In the genomic region with DNA sequence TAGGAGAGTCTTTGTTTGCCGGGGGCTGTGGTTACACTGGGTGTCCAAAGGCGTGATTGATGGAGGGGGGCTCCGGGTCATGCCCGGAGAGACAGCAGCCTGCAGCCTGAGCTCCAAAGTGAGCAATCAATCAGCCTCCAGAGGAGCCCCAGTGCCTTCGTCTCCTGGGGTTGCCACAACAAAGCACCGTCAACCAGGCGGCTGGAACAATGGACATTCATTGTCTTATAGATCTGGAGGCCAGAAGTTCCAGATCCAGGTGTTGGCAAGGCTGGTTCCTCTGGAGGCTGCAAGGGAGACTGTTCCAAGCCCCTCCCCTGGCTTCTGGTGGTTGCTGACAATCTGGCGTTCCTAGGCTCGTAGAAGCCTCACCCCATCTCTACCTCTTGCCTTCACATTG, we compare ENCODE assay signal across 27 cellular contexts. TPM values are rescaled to one million over a fixed set of nuclear protein-coding genes. Genes with fewer than 3 reads are reported as not detected.
A peak's percentile ranks its signal among the peaks of the same experiment; 100 is the strongest.
DNase-seq lines count a peak whose midpoint lies in the region; FAIRE-seq and TF ChIP-seq lines count a peak whose summit lies in the region.
"Had no signal": no experiment of that assay in that cellular context is flagged by ENCODE, and none has a peak within 500 bp of the region (broad histone marks: within the 10 kb centered on the region; RNA-seq: fewer than 3 reads in every experiment).

No MANE protein-coding gene starts in this region.

- H3K79me2 ChIP-seq in H1 (ENCODE audit: control insufficient read depth in 1 of 2, insufficient read depth in 2 of 2, low read length in 2 of 2), result no peaks in the 10 kb centered on the region

- no peaks in the 10 kb centered on the region for H3K36me3 ChIP-seq in H1 (ENCODE audit: control insufficient read depth in 2 of 4, insufficient read depth in 4 of 4, low read length in 3 of 4)
- no peaks in the 10 kb centered on the region for H3K36me3 ChIP-seq in small intestine (ENCODE audit: control insufficient read depth in 2 of 2, insufficient read depth in 2 of 2, low read length in 2 of 2)
- H3K36me3 ChIP-seq: adrenal gland, heart right ventricle, ovary, Peyer's patch had no signal

- H3K79me1 ChIP-seq in H1 (ENCODE audit: low read depth, low read length), result no peaks in the 10 kb centered on the region

- H4K8ac ChIP-seq in H1 (ENCODE audit: extremely low read depth, insufficient read depth, low read length), result no peak overlapping the region

- no peak overlapping the region for H2AK5ac ChIP-seq in H1 (ENCODE audit: low read depth, low read length)

- WGBS in H1 (ENCODE audit: extremely low coverage in 1 of 2, insufficient coverage in 1 of 2, insufficient read length in 1 of 2, insufficient replicate concordance in 2 of 2, low coverage in 1 of 2, low lambda C conversion rate in 2 of 2, missing lambda C conversion rate in 1 of 2), 2 experiments, result 76% methylated on average over 9 of the region's 9 CpGs; no CpG with 5 or more reads in 1 of the 2 experiments
- 15 to 46% (median 28%) methylated on average over 9 of the region's 9 CpGs for WGBS in small intestine, 3 donors

- peaks cover 5 to 6% of the 10 kb centered on the region in 2 experiments; a peak in 3 of 4 replicates for H3K9me3 ChIP-seq in H1 (ENCODE audit: insufficient read depth in 2 of 2, low read depth in 1 of 2, low read length in 1 of 2)
- no peaks in the 10 kb centered on the region for H3K9me3 ChIP-seq in small intestine (ENCODE audit: control insufficient read depth, low read depth)
- H3K9me3 ChIP-seq: adrenal gland, ovary, Peyer's patch had no signal

- no peak for TF ChIP-seq CTCF in H1 (IDR thresholded peaks at IDR 0.05; ENCODE audit: control extremely low read depth in 1 of 3, insufficient read depth in 1 of 3, low read depth in 1 of 3, low read length in 3 of 3)

- H3K9ac ChIP-seq in H1 (replicated peaks in 1 of 4; ENCODE audit: extremely low read depth in 1 of 4, low read depth in 3 of 4, low read length in 3 of 4), result no peak overlapping the region

- TF ChIP-seq EP300 in H1 (IDR thresholded peaks at IDR 0.05; ENCODE audit: borderline replicate concordance in 1 of 2, low read depth in 2 of 2, low read length in 2 of 2), result no peak

- DNase-seq in NCI-H748 (lab: John Stamatoyannopoulos, UW; ENCODE audit: unreplicated experiment), result peak; percentile 35
- no peak for DNase-seq in NCI-H748 treated with DMSO at 0.1 percent for 48 hours (lab: John Stamatoyannopoulos, UW)
- DNase-seq in NCI-H2171 treated with DMSO at 0.1 percent for 48 hours (lab: John Stamatoyannopoulos, UW), result peak; percentile 46
- DNase-seq in H1 (ENCODE audit: low read depth in 1 of 2, low spot score in 2 of 2), result no peak
- peak; percentile 40 for DNase-seq in small intestine
- no peak for DNase-seq in cerebellum (ENCODE audit: low spot score)
- no peak for DNase-seq in midbrain (lab: John Stamatoyannopoulos, UW)
- DNase-seq: activated CD8-positive, alpha-beta T cell treated with anti-CD3 and anti-CD28 coated beads, Interleukin-2, amount 10 ng/mL, durations not matched to agents 7 days and 5 days; activated naive CD4-positive, alpha-beta T cell treated with anti-CD3 and anti-CD28 coated beads, Interleukin-2, amount 10 ng/mL, durations not matched to agents 7 days and 5 days; adrenal gland; body of pancreas; CD8-positive, alpha-beta memory T cell; cerebellar nuclear complex; DMS79 treated with DMSO at 0.1 percent for 48 hours; dorsolateral prefrontal cortex; GF-D8; heart right ventricle; kidney; NCI-H510A treated with DMSO at 0.1 percent for 48 hours; ovary; Peyer's patch; SHP77 treated with DMSO at 0.1 percent for 48 hours; stimulated activated CD4-positive, alpha-beta T cell treated with anti-CD3 and anti-CD28 coated beads, Interleukin-15, amount 100 ng/mL, for 24 hours; stimulated activated CD4-positive, alpha-beta T cell treated with anti-CD3 and anti-CD28 coated beads, Interleukin-4, amount 100 ng/mL, for 4 hours had no signal

- TF ChIP-seq POLR2A in H1 (IDR thresholded peaks at IDR 0.05; ENCODE audit: control extremely low read depth in 1 of 2, low read depth in 2 of 2, low read length in 2 of 2), result no peak

- no peak overlapping the region for H3K14ac ChIP-seq in H1 (ENCODE audit: insufficient read length)

- H3K4me3 ChIP-seq in H1 (ENCODE audit: extremely low read depth in 1 of 4, insufficient read depth in 2 of 4, low read depth in 3 of 4, low read length in 4 of 4) (no peak overlapping the region), small intestine (ENCODE audit: low read depth in 1 of 2, low read length in 2 of 2) (no peak overlapping the region)
- H3K4me3 ChIP-seq: adrenal gland, body of pancreas, dorsolateral prefrontal cortex, heart right ventricle, ovary, Peyer's patch, tibial nerve had no signal

- H2BK5ac ChIP-seq in H1 (ENCODE audit: low read depth, low read length), result no peak overlapping the region

- H2AFZ ChIP-seq in H1 (ENCODE audit: low read length), result no peak overlapping the region

- H3K18ac ChIP-seq in H1 (ENCODE audit: extremely low read depth, low read length), result no peak overlapping the region

- no peak overlapping the region for H2BK20ac ChIP-seq in H1 (ENCODE audit: low read length)

- H3K23me2 ChIP-seq in H1 (ENCODE audit: low read depth, low read length), result peaks cover 8% of the 10 kb centered on the region; the same call in 1 of the 2 replicates

- POLR2A ChIA-PET in H1 (lab: Charles Lee; ENCODE audit: partially characterized antibody), result interaction anchor here (0.7 to 1.6 kb wide), 2 partner anchors 24 to 35 kb away, joined by 3 read pairs; a partner anchor contains a TSS

- H3K4me1 ChIP-seq in H1 (replicated peaks in 1 of 4; ENCODE audit: control insufficient read depth in 3 of 4, insufficient read depth in 4 of 4, low read length in 3 of 4) (peaks cover 0 to 10% (median 7%) of the 10 kb centered on the region in 4 experiments; a peak in 6 of 7 replicates), small intestine (ENCODE audit: control insufficient read depth in 2 of 2, insufficient read depth in 1 of 2, low read depth in 1 of 2, low read length in 1 of 2) (no peaks in the 10 kb centered on the region)
- H3K4me1 ChIP-seq: body of pancreas had no signal

- H2BK15ac ChIP-seq in H1 (ENCODE audit: low read length), result no peak overlapping the region

- no peak overlapping the region for H3K56ac ChIP-seq in H1 (replicated peaks; ENCODE audit: insufficient read length, low read depth, low read length)

- H2BK120ac ChIP-seq in H1 (replicated peaks; ENCODE audit: low read depth, low read length), result no peak overlapping the region

- no peak overlapping the region for H4K5ac ChIP-seq in H1 (ENCODE audit: insufficient read length, low read depth, low read length)

- no peaks in the 10 kb centered on the region for H4K20me1 ChIP-seq in H1 (replicated peaks in 1 of 2; ENCODE audit: control insufficient read depth in 1 of 2, insufficient read depth in 2 of 2, low read length in 2 of 2)

- no peak overlapping the region for H3K23ac ChIP-seq in H1 (ENCODE audit: insufficient read length)

- H3K27me3 ChIP-seq in H1 (replicated peaks in 1 of 4; ENCODE audit: control insufficient read depth in 3 of 4, extremely low read depth in 1 of 4, insufficient read depth in 3 of 4, low read length in 3 of 4) (peaks cover 0 to 7% (median 2%) of the 10 kb centered on the region in 4 experiments; a peak in 3 of 7 replicates), small intestine (ENCODE audit: control insufficient read depth in 2 of 2, insufficient read depth in 2 of 2, low read length in 2 of 2) (no peaks in the 10 kb centered on the region)
- H3K27me3 ChIP-seq: adrenal gland, body of pancreas, ovary, Peyer's patch had no signal

- no peak overlapping the region for H3K4me2 ChIP-seq in H1 (ENCODE audit: insufficient read depth in 1 of 2, low read depth in 2 of 2, low read length in 2 of 2)

- no peak overlapping the region for H3K27ac ChIP-seq in H1 (ENCODE audit: low read depth, low read length)
- no peak overlapping the region for H3K27ac ChIP-seq in small intestine (ENCODE audit: low read depth in 1 of 2, low read length in 1 of 2)
- H3K27ac ChIP-seq: adrenal gland, body of pancreas, dorsolateral prefrontal cortex, heart right ventricle, ovary, Peyer's patch, tibial nerve had no signal

- FAIRE-seq in H1 (lab: Jason Lieb, UNC) (no peak), small intestine (lab: Jason Lieb, UNC) (no peak)
- FAIRE-seq: frontal cortex, kidney had no signal

- no peak overlapping the region for H2BK12ac ChIP-seq in H1 (ENCODE audit: low read depth, low read length)

- H3K4ac ChIP-seq in H1 (replicated peaks; ENCODE audit: insufficient read length, low read depth, low read length), result no peak overlapping the region

- no peak overlapping the region for H4K91ac ChIP-seq in H1 (replicated peaks; ENCODE audit: insufficient read length, low read length)

- CTCF ChIA-PET in H1 (lab: Charles Lee; ENCODE audit: partially characterized antibody), result interaction anchor here (20.7 kb wide), 1 partner anchor 24 kb away, joined by 620 read pairs; a partner anchor contains a TSS

- TF ChIP-seq RAD21 in H1 (IDR thresholded peaks at IDR 0.05 in 1 of 2, conservative IDR thresholded peaks at IDR 0.05 in 1 of 2; ENCODE audit: low read depth in 2 of 2, low read length in 2 of 2), result no peak

TF ChIP-seq in H1, 55 proteins besides CTCF, POLR2A, EP300 and RAD21:
- no peak for TF ChIP-seq POLR2AphosphoS5 (IDR thresholded peaks at IDR 0.05; ENCODE audit: low read depth, low read length)
- peak; percentile 67; the same call in 1 of the 2 replicates for TF ChIP-seq TCF12 (IDR thresholded peaks at IDR 0.05; ENCODE audit: low read depth, low read length)

RNA-seq across cellular contexts. Expression of a gene that starts 24.1 kb away (rescaled TPM):
- 51.4 and 59.1 TPM in 2 replicates for total RNA-seq in H1 (2021; fragmentation: NEBNext Ultra II Directional; extraction: Animal tissue kit (Norgen Biotek cat#: 25700))
- polyA plus RNA-seq in H1 (2011; rRNA removed) (22.5 and 29.4 TPM in 2 replicates), small intestine (10 to 100 TPM in 1 of 3 donors, 1 to 10 TPM in 2; 2.0 to 11.2 (median 3.2) TPM)
- 31.5 TPM for polyA plus RNA-seq in H1 (2011; cell fraction: cytosol; rRNA removed)
- polyA plus RNA-seq in H1 (2011; cell fraction: nucleus; rRNA removed), result 18.3 TPM
- polyA plus RNA-seq in H1 (2012, experiment 1 of 2), result 34.6 to 46.9 TPM (median 38.3 TPM) in 4 replicates
- polyA plus RNA-seq in H1 (2012, experiment 2 of 2), result 17.0 TPM
- polyA plus RNA-seq in H1 (2013, experiment 1 of 2), result 28.2 TPM
- polyA plus RNA-seq in H1 (2013, experiment 2 of 2), result 28.2 TPM
- 24.8 and 29.1 TPM in 2 replicates for polyA minus RNA-seq in H1 (2011; rRNA and poly(A)+ RNA removed)
- polyA minus RNA-seq in H1 (2011; cell fraction: cytosol; rRNA and poly(A)+ RNA removed), result 14.1 TPM
- 18.6 TPM for polyA minus RNA-seq in H1 (2011; cell fraction: nucleus; rRNA and poly(A)+ RNA removed)
- 11.3 TPM for total RNA-seq in cerebellum

RNA-seq across cellular contexts. Expression of a gene that starts 38.1 kb away (rescaled TPM):
- 6.1 and 7.3 TPM in 2 replicates for total RNA-seq in H1 (2021; fragmentation: NEBNext Ultra II Directional; extraction: Animal tissue kit (Norgen Biotek cat#: 25700))
- polyA plus RNA-seq in H1 (2011; rRNA removed) (9.3 and 13.4 TPM in 2 replicates), small intestine (1 to 10 TPM in 2 of 3 donors, not detected in 1; 1.2 to 4.9 TPM)
- polyA plus RNA-seq in H1 (2011; cell fraction: cytosol; rRNA removed), result 9.3 TPM
- 9.9 TPM for polyA plus RNA-seq in H1 (2011; cell fraction: nucleus; rRNA removed)
- 4.3 to 8.8 TPM (median 7.6 TPM) in 4 replicates for polyA plus RNA-seq in H1 (2012, experiment 1 of 2)
- 7.0 TPM for polyA plus RNA-seq in H1 (2012, experiment 2 of 2)
- 9.0 TPM for polyA plus RNA-seq in H1 (2013, experiment 1 of 2)
- polyA plus RNA-seq in H1 (2013, experiment 2 of 2), result 8.4 TPM
- polyA minus RNA-seq in H1 (2011; rRNA and poly(A)+ RNA removed), result 0.44 and 0.85 TPM in 2 replicates
- 2.2 TPM for polyA minus RNA-seq in H1 (2011; cell fraction: cytosol; rRNA and poly(A)+ RNA removed)
- polyA minus RNA-seq in H1 (2011; cell fraction: nucleus; rRNA and poly(A)+ RNA removed), result 1.1 TPM
- 1.00 TPM for total RNA-seq in cerebellum
- total RNA-seq: natural killer cell treated with Interleukin-12 subunit alpha and Interleukin-12 subunit beta and Interleukin-15 and Interleukin-18, amount 100 ng/mL, for 72 hours had no signal

Comparison
In these comparisons a context has a peak if more than half of its experiments do, and no peak if none do; other contexts are left out.
1. DNase-seq: peak in NCI-H748 (single experiment), NCI-H2171 treated with DMSO at 0.1 percent for 48 hours (single experiment) and small intestine (single experiment); none in NCI-H748 treated with DMSO at 0.1 percent for 48 hours (single experiment), H1 (0 of 2), cerebellum (single experiment) and midbrain (single experiment).